9 cellular contexts compared by ENCODE assay signal in the genomic region with DNA sequence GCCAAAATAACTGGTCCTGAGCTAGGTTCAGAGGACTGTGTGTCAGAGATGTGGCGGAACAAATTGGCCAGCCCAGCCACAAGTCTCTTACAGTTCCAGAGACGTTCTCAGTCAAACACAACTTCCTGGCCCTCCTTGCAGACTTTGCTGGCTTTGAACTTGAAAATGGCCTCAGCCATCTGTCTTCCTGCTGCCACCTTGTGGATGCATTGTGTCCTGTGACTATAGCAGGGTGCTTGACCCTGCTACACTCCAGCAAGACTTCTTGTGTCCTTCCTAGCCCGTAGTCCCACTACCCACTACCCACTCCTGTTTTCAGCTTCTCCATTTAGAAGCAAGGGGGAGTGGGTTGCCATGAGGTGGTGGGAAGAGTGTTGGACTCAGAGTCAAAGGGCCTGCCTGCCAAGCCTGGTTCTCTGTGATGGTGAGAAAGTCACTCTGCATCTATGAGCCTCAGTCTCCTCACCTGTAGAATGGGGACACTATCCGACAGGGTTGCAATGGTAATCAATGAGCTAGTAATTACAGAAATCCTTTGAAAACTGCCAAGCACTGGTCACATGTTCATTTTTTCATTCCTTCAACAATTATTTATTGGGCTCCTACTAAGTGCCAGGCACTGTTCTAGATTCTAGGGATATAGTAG.
DNase-seq lines count a peak whose midpoint lies in the region; ATAC-seq and TF ChIP-seq lines count a peak whose summit lies in the region.
"Had no signal": no experiment of that assay in that cellular context is flagged by ENCODE, and none has a peak within 500 bp of the region (broad histone marks: within the 10 kb centered on the region; RNA-seq: fewer than 3 reads in every experiment).

No MANE protein-coding gene starts in this region.

- intact Hi-C loops in Calu3 (cut with micrococcal nuclease; ENCODE audit: unreplicated experiment) (loop anchor here (10.0 kb wide), 1 partner anchor 293 kb away; no protein-coding TSS in a partner anchor), lower leg skin (cut with DNase I; ENCODE audit: low total_unique reads) (no loop called here)

- no peaks in the 10 kb centered on the region for H3K27me3 ChIP-seq in RWPE2 (ENCODE audit: insufficient read depth, poor library complexity, severe bottlenecking)

- H3K4me3 ChIP-seq in RWPE2 (ENCODE audit: severe bottlenecking) (no peak overlapping the region), lower leg skin (ENCODE audit: low read depth, poor library complexity, severe bottlenecking) (no peak overlapping the region)
- H3K4me3 ChIP-seq: heart left ventricle had no signal

- TF ChIP-seq CTCF in Calu3 (IDR thresholded peaks at IDR 0.05; ENCODE audit: unreplicated experiment) (no peak), RWPE2 (IDR thresholded peaks at IDR 0.05; ENCODE audit: poor library complexity, severe bottlenecking) (peak; percentile 39), lower leg skin (IDR thresholded peaks at IDR 0.05) (no peak)

- no peak for TF ChIP-seq POLR2A in lower leg skin (IDR thresholded peaks at IDR 0.05)

- no peaks in the 10 kb centered on the region for H3K4me1 ChIP-seq in RWPE2 (ENCODE audit: insufficient read depth, poor library complexity, severe bottlenecking)
- H3K4me1 ChIP-seq: heart left ventricle had no signal

- WGBS in lower leg skin, 2 donors, result 62 to 73% methylated on average over 4 of the region's 4 CpGs

- H3K9me3 Mint-ChIP-seq in Calu3 (ENCODE audit: low read depth, unreplicated experiment), result no peaks in the 10 kb centered on the region

- H3K27me3 Mint-ChIP-seq in Calu3 (ENCODE audit: unreplicated experiment), result peaks cover 94% of the 10 kb centered on the region

- H3K4me3 Mint-ChIP-seq in Calu3 (ENCODE audit: low read depth, unreplicated experiment), result no peak overlapping the region

- H3K36me3 Mint-ChIP-seq in Calu3 (ENCODE audit: insufficient read depth, unreplicated experiment), result no peaks in the 10 kb centered on the region

- BruUV-seq in Calu3 (replicated peaks; lab: Mats Ljungman, UMichigan), result no TSS peak

- H3K4me1 Mint-ChIP-seq in Calu3 (ENCODE audit: low read depth, unreplicated experiment), result no peaks in the 10 kb centered on the region

- DNase-seq in Calu3 (peak; percentile 17), GM19240 (ENCODE audit: insufficient read length, low spot score) (peak; percentile 39), RWPE2 (ENCODE audit: low spot score) (no peak), iris pigment epithelial cell (ENCODE audit: low read depth) (peak; percentile 3), lower leg skin (ENCODE audit: low spot score in 2 of 2) (no peak), retina (no peak), activated gamma-delta T cell (lab: John Stamatoyannopoulos, UW) (no peak)

- no peaks in the 10 kb centered on the region for H3K9me3 ChIP-seq in RWPE2 (ENCODE audit: severe bottlenecking)

- no peak for ATAC-seq in RWPE2 (ENCODE audit: low read depth)
- no peak for ATAC-seq in HG03565 (IDR thresholded peaks at IDR 0.05; ENCODE audit: unreplicated experiment)
- ATAC-seq: heart left ventricle had no signal

- no peak overlapping the region for H3K27ac Mint-ChIP-seq in Calu3 (ENCODE audit: unreplicated experiment)

- CTCF ChIA-PET in Calu3 (lab: Charles Lee), result no interaction called here

- no peak overlapping the region for H3K27ac ChIP-seq in RWPE2 (ENCODE audit: poor library complexity, severe bottlenecking)
- H3K27ac ChIP-seq: heart left ventricle had no signal

- H3K36me3 ChIP-seq in RWPE2 (ENCODE audit: low read depth), result no peaks in the 10 kb centered on the region
- H3K36me3 ChIP-seq: heart left ventricle had no signal

Comparison
In these comparisons a context has a peak if more than half of its experiments do, and no peak if none do; other contexts are left out.
1. DNase-seq: peak in Calu3 (single experiment), GM19240 (single experiment) and iris pigment epithelial cell (single experiment); none in RWPE2 (single experiment), lower leg skin (0 of 2), retina (single experiment) and activated gamma-delta T cell (single experiment).